12 cellular contexts compared by ENCODE assay signal in genomic region chr12:42090899-42091298, GRCh38. TPM values are rescaled to one million over a fixed set of nuclear protein-coding genes. Genes with fewer than 3 reads are reported as not detected.
DNase-seq lines count a peak whose midpoint lies in the region; ATAC-seq and TF ChIP-seq lines count a peak whose summit lies in the region.
"Had no signal": no experiment of that assay in that cellular context is flagged by ENCODE, and none has a peak within 500 bp of the region (broad histone marks: within the 10 kb centered on the region; RNA-seq: fewer than 3 reads in every experiment).

No MANE protein-coding gene starts in this region.

- POLR2A ChIA-PET in naive thymus-derived CD4-positive, alpha-beta T cell (lab: Charles Lee): no interaction called here

- H3K4me1 Mint-ChIP-seq in nephron: peaks cover 31% of the 10 kb centered on the region
- H3K4me1 Mint-ChIP-seq in naive thymus-derived CD4-positive, alpha-beta T cell: peaks cover 15 to 28% (median 22%) of the 10 kb centered on the region in 7 donors

- DNase-seq in EH (ENCODE audit: low read depth) (peak; percentile 81), RPMI7951 (ENCODE audit: low read depth) (peak; percentile 54), epithelial cell of prostate (ENCODE audit: low read depth, low spot score) (no peak), WERI-Rb-1 (no peak), colonic mucosa (no peak)
- no peak for DNase-seq in naive thymus-derived CD4-positive, alpha-beta T cell
- DNase-seq: activated CD8-positive, alpha-beta memory T cell treated with anti-CD3 and anti-CD28 coated beads, Interleukin-2, amount 50 U/mL, for 48 hours; effector memory CD4-positive, alpha-beta T cell; NCI-H1092; retina had no signal

- H3K4me1 ChIP-seq in naive thymus-derived CD4-positive, alpha-beta T cell (ENCODE audit: control insufficient read depth in 2 of 2, insufficient read depth in 2 of 2, low read length in 2 of 2): peaks cover 7 to 13% of the 10 kb centered on the region in 2 donors
- H3K4me1 ChIP-seq in colonic mucosa: no peaks in the 10 kb centered on the region

- peak overlapping the region; percentile 16 to 91 (median 31) for H3K27ac Mint-ChIP-seq in nephron
- no peak overlapping the region for H3K27ac Mint-ChIP-seq in naive thymus-derived CD4-positive, alpha-beta T cell

- intact Hi-C loops in naive thymus-derived CD4-positive, alpha-beta T cell (cut with micrococcal nuclease): loop anchor here in 1 of 2 donors (10.0 kb wide), 1 partner anchor 1986 kb away; the partner anchor contains the start of gene SLC2A13
- intact Hi-C loops in colonic mucosa (cut with DNase I): no loop called here

- no peak overlapping the region for H3K4me3 Mint-ChIP-seq in nephron
- no peak overlapping the region for H3K4me3 Mint-ChIP-seq in naive thymus-derived CD4-positive, alpha-beta T cell

- no peak for ATAC-seq in naive thymus-derived CD4-positive, alpha-beta T cell
- ATAC-seq in HG03135 (IDR thresholded peaks at IDR 0.05; ENCODE audit: unreplicated experiment): no peak

- H3K36me3 Mint-ChIP-seq in nephron (ENCODE audit: low read depth): peaks cover 36% of the 10 kb centered on the region
- H3K36me3 Mint-ChIP-seq in naive thymus-derived CD4-positive, alpha-beta T cell: peaks cover 4 to 50% (median 32%) of the 10 kb centered on the region in 5 donors

- no peak overlapping the region for H3K9ac ChIP-seq in colonic mucosa (ENCODE audit: low read depth in 2 of 2, low read length in 2 of 2)

- TF ChIP-seq CTCF in nephron (IDR thresholded peaks at IDR 0.05; ENCODE audit: unreplicated experiment in 3 of 3) (no peak), WERI-Rb-1 (IDR thresholded peaks at IDR 0.05; ENCODE audit: low read depth, low read length) (no peak), colonic mucosa (IDR thresholded peaks at IDR 0.05) (no peak)

- no peaks in the 10 kb centered on the region for H3K9me3 Mint-ChIP-seq in nephron
- H3K9me3 Mint-ChIP-seq in naive thymus-derived CD4-positive, alpha-beta T cell: no peaks in the 10 kb centered on the region

- CTCF ChIA-PET in naive thymus-derived CD4-positive, alpha-beta T cell (lab: Charles Lee): no interaction called here

- H3K27ac ChIP-seq in epithelial cell of prostate (peak overlapping the region; percentile 35), WERI-Rb-1 (no peak overlapping the region), colonic mucosa (no peak overlapping the region)
- no peak overlapping the region for H3K27ac ChIP-seq in naive thymus-derived CD4-positive, alpha-beta T cell (ENCODE audit: low read depth, low read length)

- no peak overlapping the region for H3K4me3 ChIP-seq in naive thymus-derived CD4-positive, alpha-beta T cell (ENCODE audit: low read length)
- H3K4me3 ChIP-seq in WERI-Rb-1 (ENCODE audit: low read depth, low read length) (no peak overlapping the region), colonic mucosa (no peak overlapping the region)

- no peaks in the 10 kb centered on the region for H3K9me3 ChIP-seq in naive thymus-derived CD4-positive, alpha-beta T cell (ENCODE audit: control insufficient read depth in 2 of 3, low read length in 3 of 3)
- H3K9me3 ChIP-seq in WERI-Rb-1 (ENCODE audit: severe bottlenecking) (no peaks in the 10 kb centered on the region), colonic mucosa (no peaks in the 10 kb centered on the region)

- H3K36me3 ChIP-seq in naive thymus-derived CD4-positive, alpha-beta T cell (ENCODE audit: control insufficient read depth in 2 of 3, insufficient read depth in 3 of 3, low read length in 3 of 3): peaks cover 0 to 7% (median 0%) of the 10 kb centered on the region in 3 experiments
- H3K36me3 ChIP-seq in WERI-Rb-1 (peaks cover 15% of the 10 kb centered on the region), colonic mucosa (no peaks in the 10 kb centered on the region)

- no peaks in the 10 kb centered on the region for H3K27me3 Mint-ChIP-seq in nephron (ENCODE audit: low read depth)
- no peaks in the 10 kb centered on the region for H3K27me3 Mint-ChIP-seq in naive thymus-derived CD4-positive, alpha-beta T cell

- H3K27me3 ChIP-seq in naive thymus-derived CD4-positive, alpha-beta T cell (ENCODE audit: control insufficient read depth in 2 of 2, insufficient read depth in 2 of 2, low read length in 2 of 2): no peaks in the 10 kb centered on the region
- no peaks in the 10 kb centered on the region for H3K27me3 ChIP-seq in WERI-Rb-1 (ENCODE audit: insufficient read depth, low read depth, severe bottlenecking)
- no peaks in the 10 kb centered on the region for H3K27me3 ChIP-seq in colonic mucosa

RNA-seq across cellular contexts. Expression of gene GXYLT1, which starts 53.8 kb away (rescaled TPM):
- total RNA-seq in RPMI7951 (2014; rRNA removed; shearing (Covaris generic)): 9.3 TPM in 2 replicates
- 1 to 10 TPM; 6.7 to 9.7 (median 7.2) TPM for total RNA-seq in naive thymus-derived CD4-positive, alpha-beta T cell
- polyA plus RNA-seq in naive thymus-derived CD4-positive, alpha-beta T cell: 1 to 10 TPM; 2.6 to 2.7 TPM
- 10 to 100 TPM in 1 of 2 donors, 1 to 10 TPM in 1; 9.3 to 11.1 TPM for total RNA-seq in colonic mucosa

Comparison
In these comparisons a context has a peak if more than half of its experiments do, and no peak if none do; other contexts are left out.
1. DNase-seq: peak in EH (single experiment) and RPMI7951 (single experiment); none in epithelial cell of prostate (single experiment), naive thymus-derived CD4-positive, alpha-beta T cell (0 of 9), WERI-Rb-1 (single experiment) and colonic mucosa (single experiment).
2. H3K27ac Mint-ChIP-seq: peak in nephron (3 of 3); none in naive thymus-derived CD4-positive, alpha-beta T cell (0 of 9).